ENCODE assay signal across 12 cellular contexts in the genomic region with DNA sequence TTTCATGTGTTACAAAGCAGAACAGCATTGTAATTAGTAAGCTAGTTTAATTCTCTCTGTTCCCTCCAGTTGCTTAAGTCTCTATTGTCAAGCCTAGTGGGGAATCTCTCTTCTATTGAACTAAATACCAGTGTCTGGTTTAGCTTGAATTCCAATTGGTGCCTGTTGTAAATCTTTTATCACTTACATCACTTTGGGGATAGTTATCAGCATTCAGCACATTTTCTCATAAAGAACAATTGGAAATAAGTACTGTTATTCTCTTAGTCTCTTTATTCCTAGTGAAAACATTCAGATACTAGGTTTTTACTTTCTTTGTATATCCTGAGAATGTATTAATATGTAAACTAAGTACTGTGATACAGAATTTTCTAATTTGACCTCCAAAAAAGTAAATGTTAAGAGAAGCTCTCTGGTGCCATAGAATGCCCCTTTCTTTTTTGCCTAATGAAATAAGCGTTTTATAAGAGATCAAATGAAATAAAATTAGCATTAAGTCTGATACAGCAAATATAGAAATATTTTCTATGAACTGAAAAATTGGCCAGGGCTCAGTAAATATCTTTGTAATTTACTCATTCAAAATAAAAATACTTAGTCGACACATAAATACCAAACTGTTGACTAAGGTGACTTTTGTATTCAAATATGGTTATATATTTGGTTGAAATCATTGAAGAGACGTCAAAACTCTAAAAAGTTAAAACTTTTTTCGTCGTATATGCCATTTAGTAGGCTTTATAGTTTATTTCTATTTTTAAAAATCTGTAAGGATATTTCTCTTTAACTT. TPM values are rescaled to one million over a fixed set of nuclear protein-coding genes. Genes with fewer than 3 reads are reported as not detected.
DNase-seq lines count a peak whose midpoint lies in the region; ATAC-seq, FAIRE-seq and TF ChIP-seq lines count a peak whose summit lies in the region.
"Had no signal": no experiment of that assay in that cellular context is flagged by ENCODE, and none has a peak within 500 bp of the region (broad histone marks: within the 10 kb centered on the region; RNA-seq: fewer than 3 reads in every experiment).

No MANE protein-coding gene starts in this region.

- peak overlapping the region; percentile 96; the same call in 1 of the 2 replicates for H3K4me3 ChIP-seq in AG09309 (ENCODE audit: control insufficient read depth, low read depth, low read length)
- H3K4me3 ChIP-seq in WI38 (ENCODE audit: low read depth, low read length) = peak overlapping the region; percentile 89

- in situ Hi-C loops in G401 (cut with HindIII; ENCODE audit: low sequenced_read_pairs) = no loop called here

- no peak for ATAC-seq in HG03097 (IDR thresholded peaks at IDR 0.05; ENCODE audit: low FRiP score, unreplicated experiment)
- no peak for ATAC-seq in GM18868 (IDR thresholded peaks at IDR 0.05; ENCODE audit: unreplicated experiment)

- TF ChIP-seq CTCF in AG09309 (IDR thresholded peaks at IDR 0.05; ENCODE audit: control insufficient read depth, insufficient read depth, low read depth, low read length, missing control alignments) (no peak), WI38 (IDR thresholded peaks at IDR 0.05; ENCODE audit: low read depth, low read length) (no peak)

- FAIRE-seq in GM18507 (lab: Jason Lieb, UNC) = peak; percentile 12
- FAIRE-seq: GM12891 had no signal

- no peak for DNase-seq in AG09309 (ENCODE audit: low read depth)
- DNase-seq in GM18507 (ENCODE audit: extremely low spot score, insufficient read length, low read depth) = no peak
- peak; percentile 56 for DNase-seq in iris pigment epithelial cell (ENCODE audit: low read depth)
- DNase-seq in SIG-M5 (lab: John Stamatoyannopoulos, UW) = no peak
- no peak for DNase-seq in G401 (ENCODE audit: low spot score)
- DNase-seq: glutamatergic neuron, NCI-H2171 treated with DMSO at 0.1 percent for 48 hours, transverse colon had no signal

RNA-seq across cellular contexts. Expression of gene IPO5, which starts 25.4 kb away (rescaled TPM):
- 181 and 229 TPM in 2 replicates for total RNA-seq in G401 (2014; rRNA removed; shearing (Covaris generic))
